Comparison of ENCODE assay signal across 23 cellular contexts in the genomic region with DNA sequence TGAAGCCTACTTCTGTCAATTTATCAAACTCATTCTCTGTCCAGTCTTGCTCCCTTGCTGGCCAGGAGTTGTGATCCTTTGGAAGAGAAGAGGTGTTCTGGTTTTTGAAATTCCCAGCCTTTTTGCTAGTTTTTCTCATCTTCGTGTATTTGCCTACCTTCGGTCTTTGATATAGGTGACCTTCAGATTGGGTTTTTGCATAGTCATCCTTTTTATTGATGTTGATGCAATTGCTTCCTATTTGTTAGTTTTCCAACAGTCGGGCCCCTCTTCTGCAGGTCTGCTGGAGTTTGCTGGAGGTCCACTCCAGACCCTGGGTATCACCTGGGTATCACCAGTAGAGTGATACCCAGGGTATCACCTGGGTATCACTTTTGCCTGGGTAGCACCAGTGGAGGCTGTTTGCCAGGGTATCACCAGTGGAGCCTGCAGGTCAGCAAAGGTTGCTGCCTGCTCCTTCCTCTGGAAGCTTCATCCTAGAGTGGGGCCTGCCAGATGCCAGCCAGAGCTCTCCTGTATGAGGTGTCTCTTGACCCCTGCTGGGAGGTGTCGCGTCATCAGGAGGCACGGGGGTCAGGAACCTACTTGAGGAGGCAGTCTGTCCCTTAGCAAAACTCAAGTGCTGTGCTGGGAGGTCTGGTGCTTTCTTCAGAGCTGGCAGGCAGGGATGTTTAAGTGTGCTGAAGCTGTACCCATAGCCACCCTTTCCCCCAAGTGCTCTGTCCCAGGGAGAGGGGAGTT.
DNase-seq lines count a peak whose midpoint lies in the region; ATAC-seq, FAIRE-seq and TF ChIP-seq lines count a peak whose summit lies in the region.
"Had no signal": no experiment of that assay in that cellular context is flagged by ENCODE, and none has a peak within 500 bp of the region (broad histone marks: within the 10 kb centered on the region; RNA-seq: fewer than 3 reads in every experiment).

No MANE protein-coding gene starts in this region.

- H2BK120ac ChIP-seq in IMR-90 (ENCODE audit: low read depth, low read length), result no peak overlapping the region

- H3K9ac ChIP-seq in HepG2 (ENCODE audit: insufficient read depth, low read depth, low read length) (no peak overlapping the region), IMR-90 (ENCODE audit: low read depth, low read length) (no peak overlapping the region)
- H3K9ac ChIP-seq: BLaER1 had no signal

- BruUV-seq in HepG2 (replicated peaks; lab: Mats Ljungman, UMichigan) (no TSS peak), IMR-90 (replicated peaks; lab: Mats Ljungman, UMichigan) (no TSS peak)

- no peak overlapping the region for H4K91ac ChIP-seq in IMR-90 (ENCODE audit: insufficient read depth, low read depth, low read length)

- no peak for TF ChIP-seq EP300 in HepG2 (IDR thresholded peaks at IDR 0.05; ENCODE audit: low read depth in 2 of 2, low read length in 2 of 2)
- no peak for TF ChIP-seq EP300 in HepG2 (CRISPR knock-in tag; IDR thresholded peaks at IDR 0.05; ENCODE audit: borderline replicate concordance)

- no peak overlapping the region for H4K5ac ChIP-seq in IMR-90 (ENCODE audit: low read depth, low read length)

- TF ChIP-seq CTCF in HepG2 (CRISPR knock-in tag; IDR thresholded peaks at IDR 0.05), result no peak
- no peak for TF ChIP-seq CTCF in right lobe of liver (IDR thresholded peaks at IDR 0.05)
- TF ChIP-seq CTCF in IMR-90 (conservative IDR thresholded peaks at IDR 0.05; ENCODE audit: low read depth, low read length), result no peak
- TF ChIP-seq CTCF in BE2C (IDR thresholded peaks at IDR 0.05; ENCODE audit: low read depth, low read length), result no peak

- no peak overlapping the region for H2BK15ac ChIP-seq in IMR-90 (ENCODE audit: low read depth, low read length)

- DNase-seq in HepG2 (ENCODE audit: low spot score) (no peak), right lobe of liver (no peak), IMR-90 (no peak), NOMO-1 treated with dmso at 0.1 percent for 144 hours (lab: John Stamatoyannopoulos, UW; ENCODE audit: unreplicated experiment) (no peak), BE2C (no peak)
- DNase-seq: 8988T; AML-193; C1 segment of cervical spinal cord; CD4-positive, CD25-positive, alpha-beta regulatory T cell; CD8-positive, alpha-beta memory T cell; COR-L47; DMS 273 treated with DMSO at 0.1 percent for 48 hours; DMS153; DMS53; DMS79; DND-41; EL; GDM1 had no signal

- no peak for FAIRE-seq in HepG2 (lab: Jason Lieb, UNC)
- FAIRE-seq: A204.1, GM12878, GM12892, GM18507 had no signal

- H3K27me3 ChIP-seq in HepG2 (ENCODE audit: control insufficient read depth in 1 of 2, insufficient read depth in 2 of 2, low read length in 2 of 2), result no peaks in the 10 kb centered on the region
- no peaks in the 10 kb centered on the region for H3K27me3 ChIP-seq in right lobe of liver
- no peaks in the 10 kb centered on the region for H3K27me3 ChIP-seq in IMR-90 (ENCODE audit: control insufficient read depth, insufficient read depth, low read length)
- no peaks in the 10 kb centered on the region for H3K27me3 ChIP-seq in BE2C
- H3K27me3 ChIP-seq: BLaER1 had no signal

- intact Hi-C loops in HepG2 (cut with micrococcal nuclease; ENCODE audit: unreplicated experiment) (no loop called here), right lobe of liver (cut with DNase I) (no loop called here), IMR-90 (cut with micrococcal nuclease) (no loop called here)

- no peak for TF ChIP-seq POLR2A in HepG2 (IDR thresholded peaks at IDR 0.05; ENCODE audit: insufficient read depth in 1 of 2, low read depth in 2 of 2, low read length in 2 of 2)
- TF ChIP-seq POLR2A in right lobe of liver (IDR thresholded peaks at IDR 0.05), result no peak
- TF ChIP-seq POLR2A in IMR-90 (IDR thresholded peaks at IDR 0.05; ENCODE audit: low read depth, low read length), result no peak

- no peak overlapping the region for H3K4me3 ChIP-seq in HepG2 (replicated peaks in 1 of 3; ENCODE audit: insufficient read depth in 1 of 3, low read depth in 2 of 3, low read length in 3 of 3)
- no peak overlapping the region for H3K4me3 ChIP-seq in right lobe of liver
- H3K4me3 ChIP-seq in IMR-90 (ENCODE audit: insufficient read depth, low read depth, low read length), result no peak overlapping the region
- no peak overlapping the region for H3K4me3 ChIP-seq in BE2C (ENCODE audit: low read depth, low read length)
- H3K4me3 ChIP-seq: BLaER1, GM12878 had no signal

- H3K9me3 ChIP-seq in HepG2 (ENCODE audit: low read length) (no peaks in the 10 kb centered on the region), right lobe of liver (no peaks in the 10 kb centered on the region), IMR-90 (ENCODE audit: control insufficient read depth, insufficient read depth, low read length) (no peaks in the 10 kb centered on the region), BE2C (no peaks in the 10 kb centered on the region; the same call in 1 of the 2 replicates)
- H3K9me3 ChIP-seq: BLaER1 had no signal

- no peak overlapping the region for H3K4ac ChIP-seq in IMR-90 (ENCODE audit: low read depth, low read length)

- ATAC-seq in HepG2, result no peak
- ATAC-seq in right lobe of liver, result no peak
- no peak for ATAC-seq in IMR-90 (ENCODE audit: low read depth)
- ATAC-seq: GM12878 had no signal

- no peak overlapping the region for H3K18ac ChIP-seq in IMR-90 (ENCODE audit: low read depth, low read length)

- no peak for TF ChIP-seq RAD21 in HepG2 (CRISPR knock-in tag; IDR thresholded peaks at IDR 0.05)
- no peak for TF ChIP-seq RAD21 in IMR-90 (IDR thresholded peaks at IDR 0.05; ENCODE audit: low read length)

- no peak overlapping the region for H2BK5ac ChIP-seq in IMR-90 (ENCODE audit: low read depth, low read length, poor library complexity, severe bottlenecking)

- H3K14ac ChIP-seq in IMR-90 (replicated peaks; ENCODE audit: low read depth, low read length), result no peak overlapping the region

- no peaks in the 10 kb centered on the region for H4K20me1 ChIP-seq in HepG2 (ENCODE audit: insufficient read depth, low read length)
- H4K20me1 ChIP-seq in IMR-90 (ENCODE audit: insufficient read depth, low read length), result no peaks in the 10 kb centered on the region
- H4K20me1 ChIP-seq: BLaER1 had no signal

- no peaks in the 10 kb centered on the region for H3K79me2 ChIP-seq in HepG2 (ENCODE audit: insufficient read depth, low read length)

- H3K23ac ChIP-seq in IMR-90 (ENCODE audit: low read depth, low read length), result no peak overlapping the region

- H2BK20ac ChIP-seq in IMR-90 (ENCODE audit: low read depth, low read length), result no peak overlapping the region

- no peak overlapping the region for H2AFZ ChIP-seq in HepG2 (ENCODE audit: low read length)
- no peak overlapping the region for H2AFZ ChIP-seq in IMR-90 (replicated peaks; ENCODE audit: low read length, poor library complexity)

- POLR2A ChIA-PET in HepG2 (lab: Yijun Ruan, JAX), result no interaction called here
- POLR2A ChIA-PET in IMR-90 (lab: Charles Lee; ENCODE audit: unreplicated experiment), result no interaction called here

- H4K8ac ChIP-seq in IMR-90 (ENCODE audit: low read depth in 2 of 2, low read length in 2 of 2), result no peak overlapping the region

- no peaks in the 10 kb centered on the region for H3K9me1 ChIP-seq in IMR-90 (ENCODE audit: insufficient read depth, low read length)

- H3K56ac ChIP-seq in IMR-90 (ENCODE audit: extremely low read depth, insufficient read depth, low read length), result no peak overlapping the region

- H3K36me3 ChIP-seq in HepG2 (replicated peaks in 1 of 2; ENCODE audit: control insufficient read depth in 1 of 2, insufficient read depth in 2 of 2, low read length in 2 of 2) (no peaks in the 10 kb centered on the region), right lobe of liver (no peaks in the 10 kb centered on the region), IMR-90 (ENCODE audit: control insufficient read depth, insufficient read depth, low read length) (no peaks in the 10 kb centered on the region), BE2C (no peaks in the 10 kb centered on the region)
- H3K36me3 ChIP-seq: BLaER1 had no signal

- H2AK5ac ChIP-seq in IMR-90 (ENCODE audit: low read depth, low read length), result no peak overlapping the region

- 42% methylated on average over 3 of the region's 6 CpGs for WGBS in HepG2 (ENCODE audit: low lambda C conversion rate)
- 67% methylated on average over 3 of the region's 6 CpGs for WGBS in right lobe of liver (ENCODE audit: insufficient coverage, low coverage, low lambda C conversion rate, missing lambda C conversion rate)
- no CpG with 5 or more reads among the region's 6 CpGs for WGBS in IMR-90 (ENCODE audit: extremely low coverage in 2 of 2, insufficient read length in 1 of 2), 2 experiments

- no peaks in the 10 kb centered on the region for H3K4me1 ChIP-seq in HepG2 (ENCODE audit: insufficient read depth, low read length)
- H3K4me1 ChIP-seq in right lobe of liver, result no peaks in the 10 kb centered on the region
- H3K4me1 ChIP-seq in IMR-90 (ENCODE audit: control insufficient read depth, insufficient read depth, low read length), result no peaks in the 10 kb centered on the region
- H3K4me1 ChIP-seq in BE2C, result no peaks in the 10 kb centered on the region
- H3K4me1 ChIP-seq: BLaER1 had no signal

- in situ Hi-C loops in HepG2 (cut with HindIII; ENCODE audit: extremely low pct_ligation_motif_present, low pct_unique_long_range_greater_than_20kb) (no loop called here), IMR-90 (cut with MboI; ENCODE audit: low sequenced_read_pairs) (no loop called here)

- H2AK9ac ChIP-seq in IMR-90 (replicated peaks; ENCODE audit: low read depth, low read length, poor library complexity), result no peak overlapping the region

- H3K4me2 ChIP-seq in HepG2 (ENCODE audit: low read depth, low read length), result no peak overlapping the region
- no peak overlapping the region for H3K4me2 ChIP-seq in IMR-90 (ENCODE audit: low read depth, low read length)
- H3K4me2 ChIP-seq: BLaER1 had no signal

- H3K79me1 ChIP-seq in IMR-90 (ENCODE audit: low read depth in 1 of 2, low read length in 2 of 2), result no peaks in the 10 kb centered on the region

- no peak overlapping the region for H3K27ac ChIP-seq in HepG2 (ENCODE audit: extremely low read length, insufficient read depth, low read length)
- H3K27ac ChIP-seq in right lobe of liver, result no peak overlapping the region
- H3K27ac ChIP-seq in IMR-90 (ENCODE audit: insufficient read depth, low read length), result no peak overlapping the region
- H3K27ac ChIP-seq: BLaER1 had no signal

- CTCF ChIA-PET in HepG2 (lab: Yijun Ruan, JAX; ENCODE audit: low intra/inter-chr PET ratio, low total read pairs) (no interaction called here), IMR-90 (lab: Yijun Ruan, JAX) (no interaction called here)

- dilution Hi-C loops in IMR-90 (cut with HindIII; ENCODE audit: low sequenced_read_pairs, unreplicated experiment), result no loop called here

TF ChIP-seq in HepG2, 621 proteins besides CTCF, POLR2A, EP300 and RAD21 (continues in another document):
- TF ChIP-seq, protein P1, sequence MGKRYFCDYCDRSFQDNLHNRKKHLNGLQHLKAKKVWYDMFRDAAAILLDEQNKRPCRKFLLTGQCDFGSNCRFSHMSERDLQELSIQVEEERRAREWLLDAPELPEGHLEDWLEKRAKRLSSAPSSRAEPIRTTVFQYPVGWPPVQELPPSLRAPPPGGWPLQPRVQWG (CRISPR knock-in tag; IDR thresholded peaks at IDR 0.05; ENCODE audit: borderline replicate concordance, low read depth), result no peak

TF ChIP-seq in IMR-90, 13 proteins besides CTCF, POLR2A, EP300 and RAD21 (continues in another document):
- peak; percentile 60 for TF ChIP-seq MAFK (IDR thresholded peaks at IDR 0.05; ENCODE audit: low read depth, low read length)
